8 cellular contexts compared by ENCODE assay signal in the genomic region with DNA sequence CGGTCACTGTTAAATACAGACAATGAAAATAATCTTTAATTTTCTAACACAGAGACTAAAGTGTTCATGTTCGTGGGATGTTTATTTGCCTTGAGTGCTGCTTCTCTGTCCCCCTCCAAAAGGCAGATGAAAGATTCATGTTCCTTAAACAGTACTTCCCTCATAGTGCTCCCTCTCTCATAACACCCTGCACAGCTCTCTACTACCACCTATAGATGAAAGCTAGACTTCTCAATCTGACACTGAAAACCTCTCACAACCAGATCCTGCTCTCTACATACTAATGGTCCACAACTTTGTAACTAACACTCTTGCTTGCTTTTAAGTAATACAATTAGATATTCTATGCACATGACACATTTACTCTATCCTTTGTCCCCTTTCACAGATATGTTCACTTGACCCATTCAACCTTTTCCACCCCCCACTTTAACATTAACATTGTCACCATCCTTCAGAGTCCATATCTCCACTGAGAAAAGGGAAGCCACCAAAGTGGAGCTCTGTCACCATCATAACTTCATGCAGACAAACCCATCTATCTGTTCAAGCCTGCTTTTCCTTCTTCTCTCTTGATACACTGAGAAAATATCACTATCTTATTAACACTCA.
DNase-seq lines count a peak whose midpoint lies in the region; ATAC-seq and TF ChIP-seq lines count a peak whose summit lies in the region.

No MANE protein-coding gene starts in this region.

- H3K27me3 ChIP-seq in BJ (ENCODE audit: control insufficient read depth, insufficient read depth, low read length) (no peaks in the 10 kb centered on the region), cardiac muscle cell (no peaks in the 10 kb centered on the region), thoracic aorta (replicated peaks; ENCODE audit: insufficient read depth) (no peaks in the 10 kb centered on the region)

- DNase-seq in BJ (ENCODE audit: low read depth), result no peak
- DNase-seq in SK-N-DZ (ENCODE audit: low spot score), result peak; percentile 62
- peak; percentile 3 to 62 for DNase-seq in cardiac muscle cell (ENCODE audit: low read depth in 1 of 2, low spot score in 1 of 2)
- DNase-seq in thoracic aorta (ENCODE audit: low spot score), result no peak
- DNase-seq in NCI-H345 treated with DMSO at 0.1 percent for 48 hours (lab: John Stamatoyannopoulos, UW; ENCODE audit: unreplicated experiment), result no peak
- no peak for DNase-seq in ureter (ENCODE audit: low spot score)

- no peaks in the 10 kb centered on the region for H3K36me3 ChIP-seq in BJ (ENCODE audit: control insufficient read depth, insufficient read depth, low read length)
- H3K36me3 ChIP-seq in cardiac muscle cell, result no peaks in the 10 kb centered on the region
- no peaks in the 10 kb centered on the region for H3K36me3 ChIP-seq in thoracic aorta

- H3K9me3 ChIP-seq in cardiac muscle cell (ENCODE audit: low read depth), result no peaks in the 10 kb centered on the region
- H3K9me3 ChIP-seq in thoracic aorta, result no peaks in the 10 kb centered on the region

- H3K27ac ChIP-seq in cardiac muscle cell, result no peak overlapping the region
- no peak overlapping the region for H3K27ac ChIP-seq in thoracic aorta

- POLR2A ChIA-PET in BJ (lab: Charles Lee), result no interaction called here

- H3K4me1 ChIP-seq in cardiac muscle cell (ENCODE audit: low read depth) (no peaks in the 10 kb centered on the region), thoracic aorta (ENCODE audit: control insufficient read depth in 1 of 2, low read depth in 2 of 2) (peaks cover 0 to 6% of the 10 kb centered on the region in 2 donors)

- TF ChIP-seq CTCF in BJ (IDR thresholded peaks at IDR 0.05; ENCODE audit: insufficient read depth, low read depth, low read length) (peak; percentile 64), cardiac muscle cell (IDR thresholded peaks at IDR 0.05; ENCODE audit: low read depth, low read length) (peak; percentile 31), thoracic aorta (IDR thresholded peaks at IDR 0.05) (peak; percentile 58)

- CTCF ChIA-PET in BJ (lab: Yijun Ruan, JAX), result interaction anchor here (1.3 to 2.0 kb wide), 3 partner anchors 8 to 12 kb away, joined by 3 to 5 read pairs (median 4); no protein-coding TSS in a partner anchor

- no peak overlapping the region for H3K4me3 ChIP-seq in BJ (ENCODE audit: low read depth, low read length)
- no peak overlapping the region for H3K4me3 ChIP-seq in cardiac muscle cell
- H3K4me3 ChIP-seq in thoracic aorta, result no peak overlapping the region

- ATAC-seq in GM18867 (IDR thresholded peaks at IDR 0.05; ENCODE audit: unreplicated experiment), result peak; percentile 84
- peak; percentile 81 for ATAC-seq in HG03457 (IDR thresholded peaks at IDR 0.05; ENCODE audit: unreplicated experiment)
- peak; percentile 59 for ATAC-seq in thoracic aorta (ENCODE audit: insufficient number of reproducible peaks, low FRiP score, low read depth)

Comparison
In these comparisons a context has a peak if more than half of its experiments do, and no peak if none do; other contexts are left out.
1. DNase-seq: peak in SK-N-DZ (single experiment) and cardiac muscle cell (2 of 2); none in BJ (single experiment), thoracic aorta (single experiment), NCI-H345 treated with DMSO at 0.1 percent for 48 hours (single experiment) and ureter (single experiment).
2. Peak in every context shown above with its lines, with median percentiles within 50 percentile points of each other: CTCF ChIP-seq and ATAC-seq.